ENCODE assay signal across 21 cellular contexts in genomic region chr4:3836041-3836801, GRCh38.
DNase-seq lines count a peak whose midpoint lies in the region; ATAC-seq lines count a peak whose summit lies in the region.
"Had no signal": no experiment of that assay in that cellular context is flagged by ENCODE, and none has a peak within 500 bp of the region (broad histone marks: within the 10 kb centered on the region; RNA-seq: fewer than 3 reads in every experiment).

No MANE protein-coding gene starts in this region.

- peaks cover 13% of the 10 kb centered on the region; the same call in 1 of the 2 replicates for H3K4me1 ChIP-seq in iPS-20b (ENCODE audit: insufficient read depth, low read length)
- H3K4me1 ChIP-seq: A549, transverse colon had no signal

- ATAC-seq in GM21423 (IDR thresholded peaks at IDR 0.05; ENCODE audit: unreplicated experiment): no peak
- no peak for ATAC-seq in GM21786 (IDR thresholded peaks at IDR 0.05; ENCODE audit: unreplicated experiment)
- ATAC-seq in HG03521 (IDR thresholded peaks at IDR 0.05; ENCODE audit: unreplicated experiment): no peak
- ATAC-seq: body of pancreas, left ventricle myocardium superior, sciatic nerve had no signal

- no peaks in the 10 kb centered on the region for H3K36me3 ChIP-seq in iPS-20b (ENCODE audit: insufficient read depth, low read depth, low read length)
- H3K36me3 ChIP-seq: transverse colon had no signal

- H3K4me3 ChIP-seq in iPS-20b (ENCODE audit: low read length): peak overlapping the region; percentile 39; the same call in 1 of the 2 replicates
- H3K4me3 ChIP-seq: A549, body of pancreas, transverse colon had no signal

- no peak overlapping the region for H3K9ac ChIP-seq in iPS-20b (ENCODE audit: low read depth, low read length)

- H3K27ac ChIP-seq in iPS-20b (ENCODE audit: low read length): no peak overlapping the region
- H3K27ac ChIP-seq: A549, body of pancreas, transverse colon had no signal

- DNase-seq in activated CD4-positive, alpha-beta T cell treated with anti-CD3 and anti-CD28 coated beads, Interleukin-2, amount 50 U/mL, for 1 hour: peak; percentile 8
- no peak for DNase-seq in activated CD4-positive, alpha-beta T cell treated with anti-CD3 and anti-CD28 coated beads for 48 hours
- peak; percentile 93 for DNase-seq in SW480 (ENCODE audit: low spot score)
- DNase-seq in LoVo (ENCODE audit: low spot score): no peak
- DNase-seq: activated B cell treated with CpG ODN at 0.5 μM for 24 hours; activated gamma-delta T cell treated with Interleukin-2 at 50 U/mL for 16 hours; activated T-cell treated with anti-CD3 and anti-CD28 coated beads, Interleukin-2, amount 50 U/mL, for 1 hour; body of pancreas; HCEC 1CT; Kasumi-1; left ventricle myocardium superior; NCI-H1092; NCI-H2081 treated with DMSO at 0.1 percent for 48 hours; NK-92 treated with Interleukin-12 subunit alpha and Interleukin-12 subunit beta, amount 100 ng/mL, for 24 hours; transverse colon had no signal

- H3K9me3 ChIP-seq in iPS-20b (ENCODE audit: insufficient read depth, low read depth, low read length): no peaks in the 10 kb centered on the region
- H3K9me3 ChIP-seq: A549, body of pancreas, transverse colon had no signal

- H3K27me3 ChIP-seq in iPS-20b (ENCODE audit: insufficient read depth, low read length): peaks cover 70% of the 10 kb centered on the region
- H3K27me3 ChIP-seq: body of pancreas had no signal

Comparison
In these comparisons a context has a peak if more than half of its experiments do, and no peak if none do; other contexts are left out.
1. DNase-seq: peak in activated CD4-positive, alpha-beta T cell treated with anti-CD3 and anti-CD28 coated beads, Interleukin-2, amount 50 U/mL, for 1 hour (single experiment) and SW480 (single experiment); none in activated CD4-positive, alpha-beta T cell treated with anti-CD3 and anti-CD28 coated beads for 48 hours (single experiment) and LoVo (single experiment).